9 cellular contexts compared by ENCODE assay signal in the genomic region with DNA sequence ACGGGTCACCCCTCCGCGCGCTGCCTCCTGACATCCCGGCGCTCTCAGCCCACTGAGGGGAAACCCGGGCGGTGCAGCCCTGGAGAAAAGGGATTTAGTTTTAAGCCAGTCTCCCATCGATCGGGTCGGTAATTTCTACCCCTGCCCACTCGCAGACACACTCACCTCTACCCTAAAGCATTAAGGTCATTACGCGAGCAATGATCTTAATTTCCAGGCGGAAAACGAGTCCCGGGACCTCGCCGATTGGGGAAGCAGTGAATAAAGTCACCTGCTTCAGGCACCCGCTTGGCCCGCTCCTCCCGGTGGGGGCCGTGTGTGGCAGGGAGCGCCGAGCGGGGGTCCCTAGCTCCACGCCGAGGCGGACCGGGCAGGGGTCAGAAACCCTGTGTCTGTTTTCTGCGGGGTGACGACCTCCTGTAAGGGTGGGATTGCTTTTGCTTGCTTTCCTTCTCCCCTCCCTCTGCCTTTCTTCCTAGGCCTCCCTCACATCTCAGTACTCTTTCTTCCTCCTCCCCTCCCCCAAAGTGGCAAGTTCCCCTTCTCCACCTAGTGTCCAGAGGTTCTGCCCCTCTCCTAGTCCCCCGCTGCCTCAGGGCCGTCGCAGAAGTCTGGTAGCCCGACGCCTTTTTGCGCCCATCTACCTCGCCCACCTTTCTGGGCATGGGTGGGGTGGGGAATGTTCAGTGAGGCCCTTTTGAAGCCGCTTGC.
A peak's percentile ranks its signal among the peaks of the same experiment; 100 is the strongest.
DNase-seq lines count a peak whose midpoint lies in the region; ATAC-seq and TF ChIP-seq lines count a peak whose summit lies in the region.
"Had no signal": no experiment of that assay in that cellular context is flagged by ENCODE, and none has a peak within 500 bp of the region (broad histone marks: within the 10 kb centered on the region; RNA-seq: fewer than 3 reads in every experiment).

No MANE protein-coding gene starts in this region.

- no peak overlapping the region for H2AFZ ChIP-seq in parathyroid adenoma

- H3K9ac ChIP-seq in parathyroid adenoma, result no peak overlapping the region

- H3K27ac ChIP-seq in RWPE1 (peak overlapping the region; percentile 83), foreskin keratinocyte (no peak overlapping the region), parathyroid adenoma (no peak overlapping the region), SJCRH30 (no peak overlapping the region)

- POLR2A ChIA-PET in BJ (lab: Charles Lee) (interaction anchor here (0.6 to 1.2 kb wide), 2 partner anchors 143 to 1866 kb away, joined by 5 read pairs; partner anchors contain the start of gene MEIS1), RWPE1 (lab: Yijun Ruan, JAX; ENCODE audit: low non-redundant PET) (no interaction called here)

- CTCF ChIA-PET in BJ (lab: Yijun Ruan, JAX) (interaction anchor here (0.9 to 3.4 kb wide), 5 partner anchors 133 to 657 kb away, joined by 3 to 22 read pairs (median 13); partner anchors contain the start of gene MEIS1), RWPE1 (lab: Yijun Ruan, JAX) (interaction anchor here (0.5 to 1.2 kb wide), 3 partner anchors 139 to 651 kb away, joined by 3 to 7 read pairs (median 5); no protein-coding TSS in a partner anchor)

- peak; percentile 8 for ATAC-seq in foreskin keratinocyte

- no peaks in the 10 kb centered on the region for H3K79me2 ChIP-seq in parathyroid adenoma

- H3K27me3 ChIP-seq in BJ (ENCODE audit: control insufficient read depth, insufficient read depth, low read length) (no peaks in the 10 kb centered on the region), foreskin keratinocyte (peaks cover 58% of the 10 kb centered on the region), parathyroid adenoma (ENCODE audit: control insufficient read depth, insufficient read depth, low read length) (peaks cover 12% of the 10 kb centered on the region), SJCRH30 (peaks cover 20% of the 10 kb centered on the region)

- H3K4me1 ChIP-seq in foreskin keratinocyte (no peaks in the 10 kb centered on the region), parathyroid adenoma (no peaks in the 10 kb centered on the region), SJCRH30 (no peaks in the 10 kb centered on the region)

- H3K36me3 ChIP-seq in BJ (ENCODE audit: control insufficient read depth, insufficient read depth, low read length) (no peaks in the 10 kb centered on the region), parathyroid adenoma (ENCODE audit: control insufficient read depth, insufficient read depth, low read length) (no peaks in the 10 kb centered on the region), SJCRH30 (no peaks in the 10 kb centered on the region)

- H3K4me3 ChIP-seq in BJ (ENCODE audit: low read depth, low read length) (peak overlapping the region; percentile 55; the same call in 1 of the 2 replicates), parathyroid adenoma (ENCODE audit: low read depth, low read length) (peak overlapping the region; percentile 54), SJCRH30 (no peak overlapping the region)

- H3K4me2 ChIP-seq in parathyroid adenoma (ENCODE audit: low read length), result peak overlapping the region; percentile 79

- TF ChIP-seq CTCF in BJ (IDR thresholded peaks at IDR 0.05; ENCODE audit: insufficient read depth, low read depth, low read length) (no peak), RWPE1 (conservative IDR thresholded peaks at IDR 0.05; ENCODE audit: low read depth) (no peak), foreskin keratinocyte (conservative IDR thresholded peaks at IDR 0.05) (no peak), parathyroid adenoma (IDR thresholded peaks at IDR 0.05) (no peak)

- H3K9me3 ChIP-seq in parathyroid adenoma (ENCODE audit: control insufficient read depth, low read length), result no peaks in the 10 kb centered on the region
- H3K9me3 ChIP-seq in SJCRH30 (replicated peaks), result no peaks in the 10 kb centered on the region

- no peak for DNase-seq in BJ (ENCODE audit: low read depth)
- DNase-seq in RWPE1 (ENCODE audit: low spot score), result no peak
- no peak for DNase-seq in foreskin keratinocyte
- no peak for DNase-seq in SJCRH30
- no peak for DNase-seq in SHP77 (lab: John Stamatoyannopoulos, UW)
- DNase-seq in COLO668 (lab: John Stamatoyannopoulos, UW; ENCODE audit: unreplicated experiment), result no peak
- no peak for DNase-seq in HPDE6-E6E7 (ENCODE audit: extremely low spot score)
- DNase-seq: NCI-H1092 had no signal
